Comparison of ENCODE assay signal across 26 cellular contexts in genomic region chr3:94875149-94875548, GRCh38.
DNase-seq lines count a peak whose midpoint lies in the region; ATAC-seq and TF ChIP-seq lines count a peak whose summit lies in the region.
"Had no signal": no experiment of that assay in that cellular context is flagged by ENCODE, and none has a peak within 500 bp of the region (broad histone marks: within the 10 kb centered on the region; RNA-seq: fewer than 3 reads in every experiment).

No MANE protein-coding gene starts in this region.

- no peaks in the 10 kb centered on the region for H3K79me2 ChIP-seq in osteoblast (ENCODE audit: insufficient read depth, low read length)

- no peaks in the 10 kb centered on the region for H3K36me3 ChIP-seq in BE2C
- no peaks in the 10 kb centered on the region for H3K36me3 ChIP-seq in SJCRH30
- no peaks in the 10 kb centered on the region for H3K36me3 ChIP-seq in osteoblast (ENCODE audit: insufficient read depth, low read length)

- H4K20me1 ChIP-seq in osteoblast (ENCODE audit: insufficient read depth, low read length), result no peaks in the 10 kb centered on the region

- no peak overlapping the region for H3K27ac ChIP-seq in SJCRH30
- H3K27ac ChIP-seq in osteoblast (ENCODE audit: low read depth, low read length), result no peak overlapping the region
- H3K27ac ChIP-seq: RWPE1 had no signal

- H3K4me1 ChIP-seq in BE2C, result no peaks in the 10 kb centered on the region
- H3K4me1 ChIP-seq in SJCRH30, result no peaks in the 10 kb centered on the region
- no peaks in the 10 kb centered on the region for H3K4me1 ChIP-seq in osteoblast (ENCODE audit: insufficient read depth, low read length)

- DNase-seq in NCI-H510A (lab: John Stamatoyannopoulos, UW) (peak; percentile 4), NCI-H510A treated with DMSO at 0.1 percent for 48 hours (lab: John Stamatoyannopoulos, UW) (no peak), BE2C (peak; percentile 35), SJCRH30 (peak; percentile 19 to 40), osteoblast (ENCODE audit: insufficient read length, low spot score, missing footprints) (peak; percentile 13), NCI-H1436 treated with DMSO at 0.1 percent for 48 hours (lab: John Stamatoyannopoulos, UW) (no peak)
- DNase-seq: AML-193; C1 segment of cervical spinal cord; CD4-positive, alpha-beta memory T cell; COR-L47; DMS79; EL; GDM1; Karpas-422; NCI-H1092; NCI-H1694; NCI-H2029 treated with DMSO at 0.1 percent for 48 hours; NCI-H446 treated with DMSO at 0.1 percent for 48 hours; T-helper 17 cell had no signal

- H3K9me3 ChIP-seq in BE2C, result no peaks in the 10 kb centered on the region
- H3K9me3 ChIP-seq in SJCRH30 (replicated peaks), result no peaks in the 10 kb centered on the region
- no peaks in the 10 kb centered on the region for H3K9me3 ChIP-seq in osteoblast (ENCODE audit: low read depth, low read length)

- H3K27me3 ChIP-seq in BE2C (no peaks in the 10 kb centered on the region), SJCRH30 (no peaks in the 10 kb centered on the region), osteoblast (ENCODE audit: insufficient read depth, low read length) (no peaks in the 10 kb centered on the region)

- no peak for ATAC-seq in HG03378 (IDR thresholded peaks at IDR 0.05; ENCODE audit: unreplicated experiment)
- ATAC-seq: GM12878, HCT116, HepG2, Panc1, SK-N-SH treated with all-trans-retinoic acid at 6 μM for 48 hours, T-helper 17 cell had no signal

- H2AFZ ChIP-seq in osteoblast (ENCODE audit: low read length), result no peak overlapping the region

- TF ChIP-seq CTCF in BE2C (IDR thresholded peaks at IDR 0.05; ENCODE audit: low read depth, low read length) (no peak), osteoblast (IDR thresholded peaks at IDR 0.05; ENCODE audit: extremely low read depth, low read depth, low read length) (no peak)

- no peak overlapping the region for H3K4me2 ChIP-seq in osteoblast (ENCODE audit: insufficient read depth, low read length)

- H3K4me3 ChIP-seq in BE2C (ENCODE audit: low read depth, low read length) (no peak overlapping the region), SJCRH30 (no peak overlapping the region), osteoblast (ENCODE audit: insufficient read depth, low read length) (no peak overlapping the region)
- H3K4me3 ChIP-seq: GM12878 had no signal

Comparison
In these comparisons a context has a peak if more than half of its experiments do, and no peak if none do; other contexts are left out.
1. DNase-seq: peak in NCI-H510A (single experiment), BE2C (single experiment), SJCRH30 (2 of 2) and osteoblast (single experiment); none in NCI-H510A treated with DMSO at 0.1 percent for 48 hours (single experiment) and NCI-H1436 treated with DMSO at 0.1 percent for 48 hours (single experiment).